Comparison of ENCODE assay signal across 8 cellular contexts in genomic region chr2:43226558-43226954, GRCh38. TPM values are rescaled to one million over a fixed set of nuclear protein-coding genes. Genes with fewer than 3 reads are reported as not detected.
DNase-seq lines count a peak whose midpoint lies in the region; ATAC-seq, FAIRE-seq and TF ChIP-seq lines count a peak whose summit lies in the region.

Gene ZFP36L2, minus strand, starts transcription at chr2:43226606. Its CDS starts 291 bp downstream, at chr2:43226315.

- peak within 1 kb of the TSS; percentile 92 for H3K27ac Mint-ChIP-seq in activated naive CD8-positive, alpha-beta T cell treated with anti-CD3 and anti-CD28 coated beads, Interleukin-2, amount 50 U/mL, for 24 hours

- peaks cover 41% of the 10 kb centered on the region for H3K4me1 Mint-ChIP-seq in activated naive CD8-positive, alpha-beta T cell treated with anti-CD3 and anti-CD28 coated beads, Interleukin-2, amount 50 U/mL, for 24 hours

- H3K27ac ChIP-seq in cardiac muscle cell, result peak within 1 kb of the TSS; percentile 94
- peak within 1 kb of the TSS; percentile 99 to 100 (median 99) for H3K27ac ChIP-seq in upper lobe of left lung

- DNase-seq in GM12891 (ENCODE audit: insufficient read length, low spot score), result peak; percentile 92
- peak; percentile 57 for DNase-seq in NCI-H1436 treated with DMSO at 0.1 percent for 48 hours (lab: John Stamatoyannopoulos, UW)
- DNase-seq in T follicular helper cell (ENCODE audit: low read depth), result peak; percentile 93
- DNase-seq in activated naive CD8-positive, alpha-beta T cell treated with anti-CD3 and anti-CD28 coated beads, Interleukin-2, amount 50 U/mL, for 24 hours, result peak; percentile 97
- peak; percentile 95 to 98 for DNase-seq in cardiac muscle cell (ENCODE audit: low read depth in 1 of 2, low spot score in 1 of 2)
- peak; percentile 95 for DNase-seq in pons (ENCODE audit: low spot score)
- DNase-seq in upper lobe of left lung, result peak; percentile 96 to 99

- H3K36me3 ChIP-seq in cardiac muscle cell (peaks cover 11% of the 10 kb centered on the region), upper lobe of left lung (peaks cover 6 to 42% (median 20%) of the 10 kb centered on the region in 4 donors)

- TF ChIP-seq EP300 in upper lobe of left lung (IDR thresholded peaks at IDR 0.05), result peak in 1 of 4 donors; percentile 19

- TF ChIP-seq POLR2A in GM12891 (IDR thresholded peaks at IDR 0.05; ENCODE audit: low read depth, low read length), result peak; percentile 91
- peak; percentile 87 to 99 (median 96) for TF ChIP-seq POLR2A in upper lobe of left lung (IDR thresholded peaks at IDR 0.05)

- no peaks in the 10 kb centered on the region for H3K9me3 ChIP-seq in cardiac muscle cell (ENCODE audit: low read depth)
- no peaks in the 10 kb centered on the region for H3K9me3 ChIP-seq in upper lobe of left lung

- peak within 1 kb of the TSS; percentile 93 for H3K4me3 Mint-ChIP-seq in activated naive CD8-positive, alpha-beta T cell treated with anti-CD3 and anti-CD28 coated beads, Interleukin-2, amount 50 U/mL, for 24 hours

- FAIRE-seq in GM12891 (lab: Jason Lieb, UNC), result peak; percentile 65

- ATAC-seq in HG02798 (IDR thresholded peaks at IDR 0.05; ENCODE audit: poor library complexity, unreplicated experiment) (peak; percentile 69), upper lobe of left lung (ENCODE audit: low FRiP score in 2 of 2) (peak; percentile 87 to 89)
- ATAC-seq in activated naive CD8-positive, alpha-beta T cell treated with anti-CD3 and anti-CD28 coated beads, Interleukin-2, amount 50 U/mL, for 24 hours, result peak; percentile 72

- 0% methylated on average over 11 of the region's 58 CpGs; no CpG with 5 or more reads in 1 of the 2 donors for WGBS in upper lobe of left lung, 2 donors

- no peaks in the 10 kb centered on the region for H3K27me3 ChIP-seq in cardiac muscle cell
- H3K27me3 ChIP-seq in upper lobe of left lung, result peaks cover 0 to 3% (median 0%) of the 10 kb centered on the region in 4 donors

- no peaks in the 10 kb centered on the region for H3K9me3 Mint-ChIP-seq in activated naive CD8-positive, alpha-beta T cell treated with anti-CD3 and anti-CD28 coated beads, Interleukin-2, amount 50 U/mL, for 24 hours

- H3K4me1 ChIP-seq in cardiac muscle cell (ENCODE audit: low read depth) (peaks cover 48% of the 10 kb centered on the region), upper lobe of left lung (peaks cover 30 to 59% (median 40%) of the 10 kb centered on the region in 4 donors)

- peaks cover 2% of the 10 kb centered on the region for H3K27me3 Mint-ChIP-seq in activated naive CD8-positive, alpha-beta T cell treated with anti-CD3 and anti-CD28 coated beads, Interleukin-2, amount 50 U/mL, for 24 hours

- TF ChIP-seq CTCF in cardiac muscle cell (IDR thresholded peaks at IDR 0.05; ENCODE audit: low read depth, low read length) (peak; percentile 8), upper lobe of left lung (IDR thresholded peaks at IDR 0.05) (peak in 3 of 6 experiments; percentile 5 to 35 (median 18))

- H3K4me3 ChIP-seq in cardiac muscle cell, result peak within 1 kb of the TSS; percentile 84
- H3K4me3 ChIP-seq in upper lobe of left lung, result peak within 1 kb of the TSS; percentile 72 to 85 (median 82)

- H3K36me3 Mint-ChIP-seq in activated naive CD8-positive, alpha-beta T cell treated with anti-CD3 and anti-CD28 coated beads, Interleukin-2, amount 50 U/mL, for 24 hours (ENCODE audit: low read depth), result peaks cover 35% of the 10 kb centered on the region

TF ChIP-seq in GM12891, 5 proteins besides CTCF, POLR2A, EP300 and RAD21:
- TF ChIP-seq POU2F2 (IDR thresholded peaks at IDR 0.05; ENCODE audit: low read depth, low read length) (no peak; the same call in 1 of the 2 replicates), POLR2AphosphoS5 (IDR thresholded peaks at IDR 0.05; ENCODE audit: low read depth, low read length) (peak; percentile 89), TAF1 (IDR thresholded peaks at IDR 0.05; ENCODE audit: low read depth, low read length) (peak; percentile 82)

RNA-seq across cellular contexts. Expression of gene ZFP36L2, which starts in this region (rescaled TPM):
- polyA plus RNA-seq in GM12891 (2012; ENCODE audit: low read depth, missing spikeins), result 16.6 TPM
- total RNA-seq in cardiac muscle cell (20.3 and 27.6 TPM in 2 replicates), upper lobe of left lung (100 to 1,000 TPM in 4 of 6 donors, 10 to 100 TPM in 2; 65.4 to 180 (median 127) TPM)
- 73.9 and 88.4 TPM in 2 replicates for polyA plus RNA-seq in cardiac muscle cell

Comparison
In these comparisons a context has a peak if more than half of its experiments do, and no peak if none do; other contexts are left out.
1. Peak in every context shown above with its lines: DNase-seq, ATAC-seq, H3K4me3 ChIP-seq and H3K27ac ChIP-seq.